ENCODE assay signal across 14 cellular contexts in the genomic region with DNA sequence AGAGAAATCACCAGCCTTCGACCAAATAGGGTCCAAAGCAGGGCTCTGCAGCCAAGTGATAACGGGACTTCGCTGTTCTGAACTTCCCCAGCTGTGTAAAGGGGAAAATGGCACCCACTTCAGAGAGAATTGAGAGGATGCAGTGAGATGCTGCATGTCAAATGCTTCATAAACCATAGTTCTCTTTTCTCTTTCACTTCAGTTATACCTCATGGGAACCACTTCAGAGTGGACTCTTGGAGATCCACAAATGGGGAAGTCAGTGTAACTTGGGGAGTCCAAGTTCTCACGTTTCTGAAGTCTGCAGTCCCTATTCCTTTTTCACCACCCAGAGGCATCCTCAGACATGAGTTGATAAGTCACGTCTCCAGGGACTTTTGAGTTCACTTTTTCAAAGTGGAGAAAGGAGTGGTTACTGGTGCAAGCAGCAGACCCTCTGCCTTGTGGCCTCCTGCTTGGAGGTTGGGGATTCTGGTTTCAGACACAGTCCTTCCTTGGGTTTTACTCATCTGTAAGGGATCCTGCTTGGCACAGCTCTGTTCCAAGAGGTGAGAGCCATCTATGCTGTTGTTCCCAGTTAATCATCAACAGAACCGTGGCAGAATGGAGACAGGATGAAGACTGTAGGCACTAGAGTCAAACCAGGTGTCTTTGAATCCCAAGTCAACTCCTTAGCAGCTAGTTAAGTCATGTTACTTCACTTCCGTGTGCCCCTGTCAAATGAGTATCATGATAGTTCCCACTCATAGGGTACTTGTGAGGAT.
DNase-seq lines count a peak whose midpoint lies in the region; ATAC-seq and TF ChIP-seq lines count a peak whose summit lies in the region.
"Had no signal": no experiment of that assay in that cellular context is flagged by ENCODE, and none has a peak within 500 bp of the region (broad histone marks: within the 10 kb centered on the region; RNA-seq: fewer than 3 reads in every experiment).

No MANE protein-coding gene starts in this region.

- H4K20me1 ChIP-seq in BLaER1 treated with 17β-estradiol and CSF1 and Interleukin-3, amounts not matched to agents 10 nM and 100 nM, result no peaks in the 10 kb centered on the region

- H3K9me3 ChIP-seq in BLaER1 treated with 17β-estradiol and CSF1 and Interleukin-3, amounts not matched to agents 10 nM and 100 nM (replicated peaks in 1 of 11), result peaks cover under 1 to 24% (median 4%) of the 10 kb centered on the region in 11 experiments; a peak in 14 of 22 replicates
- peaks cover 9% of the 10 kb centered on the region for H3K9me3 ChIP-seq in endodermal cell (ENCODE audit: control insufficient read depth, low read length)
- H3K9me3 ChIP-seq: psoas muscle had no signal

- no peaks in the 10 kb centered on the region for H3K27me3 Mint-ChIP-seq in endodermal cell (ENCODE audit: insufficient read depth)
- H3K27me3 Mint-ChIP-seq: B cell, T-cell had no signal

- peaks cover 0 to 33% (median 10%) of the 10 kb centered on the region in 11 experiments; a peak in 9 of 22 replicates for H3K36me3 ChIP-seq in BLaER1 treated with 17β-estradiol and CSF1 and Interleukin-3, amounts not matched to agents 10 nM and 100 nM
- H3K36me3 ChIP-seq in endodermal cell (ENCODE audit: control insufficient read depth, insufficient read depth, low read length), result no peaks in the 10 kb centered on the region

- H3K4me3 Mint-ChIP-seq in endodermal cell, result no peak overlapping the region
- H3K4me3 Mint-ChIP-seq: B cell, T-cell had no signal

- ATAC-seq in GM19397 (IDR thresholded peaks at IDR 0.05; ENCODE audit: unreplicated experiment), result peak; percentile 53
- peak; percentile 58 for ATAC-seq in HG03354 (IDR thresholded peaks at IDR 0.05; ENCODE audit: poor library complexity, severe bottlenecking, unreplicated experiment)
- ATAC-seq in HG02798 (IDR thresholded peaks at IDR 0.05; ENCODE audit: poor library complexity, unreplicated experiment), result no peak
- ATAC-seq: psoas muscle, T-cell had no signal

- H3K4me2 ChIP-seq in BLaER1 treated with 17β-estradiol and CSF1 and Interleukin-3, amounts not matched to agents 10 nM and 100 nM, result peak overlapping the region in 10 of 11 experiments; percentile 9 to 66 (median 26); a peak in 12 of 22 replicates

- no peak overlapping the region for H3K4me3 ChIP-seq in BLaER1 treated with 17β-estradiol and CSF1 and Interleukin-3, amounts not matched to agents 10 nM and 100 nM
- no peak overlapping the region for H3K4me3 ChIP-seq in endodermal cell (ENCODE audit: low read length)
- H3K4me3 ChIP-seq: psoas muscle had no signal

- peaks cover 10 to 23% (median 17%) of the 10 kb centered on the region in 10 experiments for H3K4me1 ChIP-seq in BLaER1 treated with 17β-estradiol and CSF1 and Interleukin-3, amounts not matched to agents 10 nM and 100 nM
- H3K4me1 ChIP-seq in endodermal cell (ENCODE audit: control insufficient read depth, insufficient read depth, low read length), result no peaks in the 10 kb centered on the region
- H3K4me1 ChIP-seq: psoas muscle had no signal

- no peak overlapping the region for H3K27ac ChIP-seq in BLaER1 treated with 17β-estradiol and CSF1 and Interleukin-3, amounts not matched to agents 10 nM and 100 nM
- no peak overlapping the region for H3K27ac ChIP-seq in endodermal cell (ENCODE audit: low read depth, low read length)
- H3K27ac ChIP-seq: psoas muscle had no signal

- no peak overlapping the region for H3K27ac Mint-ChIP-seq in endodermal cell
- H3K27ac Mint-ChIP-seq: B cell, T-cell had no signal

- 85 to 88% methylated on average over 6 to 7 of the region's 7 CpGs for WGBS in endodermal cell (ENCODE audit: insufficient coverage in 1 of 2, insufficient read length in 1 of 2), 2 experiments

- no peak overlapping the region for H3K9ac ChIP-seq in BLaER1 treated with 17β-estradiol and CSF1 and Interleukin-3, amounts not matched to agents 10 nM and 100 nM
- H3K9ac ChIP-seq in endodermal cell (ENCODE audit: extremely low read depth, low read length, poor library complexity, severe bottlenecking), result no peak overlapping the region

- peaks cover 23% of the 10 kb centered on the region for H3K36me3 Mint-ChIP-seq in endodermal cell (ENCODE audit: low read depth)

- H3K27me3 ChIP-seq in BLaER1 treated with 17β-estradiol and CSF1 and Interleukin-3, amounts not matched to agents 10 nM and 100 nM, result no peaks in the 10 kb centered on the region
- no peaks in the 10 kb centered on the region for H3K27me3 ChIP-seq in endodermal cell (ENCODE audit: control insufficient read depth, insufficient read depth, low read length, poor library complexity, severe bottlenecking)

- peaks cover 8% of the 10 kb centered on the region for H3K9me3 Mint-ChIP-seq in endodermal cell
- H3K9me3 Mint-ChIP-seq: T-cell had no signal

- no peak for TF ChIP-seq CTCF in endodermal cell (conservative IDR thresholded peaks at IDR 0.05)

- peaks cover 8% of the 10 kb centered on the region for H3K4me1 Mint-ChIP-seq in endodermal cell

- DNase-seq in endodermal cell (peak; percentile 37), NCI-H69 (lab: John Stamatoyannopoulos, UW) (no peak), activated T-cell treated with anti-CD3 and anti-CD28 coated beads for 4 hours (no peak)
- DNase-seq in NK-92 treated with Interleukin-12 subunit alpha and Interleukin-12 subunit beta, amount 100 ng/mL, for 24 hours (lab: John Stamatoyannopoulos, UW), result no peak
- DNase-seq: activated CD8-positive, alpha-beta memory T cell treated with anti-CD3 and anti-CD28 coated beads, Interleukin-2, amount 50 U/mL, for 4 hours; H7; NCI-H748 treated with DMSO at 0.1 percent for 48 hours; psoas muscle; T-cell had no signal
